8 cellular contexts compared by ENCODE assay signal in the genomic region with DNA sequence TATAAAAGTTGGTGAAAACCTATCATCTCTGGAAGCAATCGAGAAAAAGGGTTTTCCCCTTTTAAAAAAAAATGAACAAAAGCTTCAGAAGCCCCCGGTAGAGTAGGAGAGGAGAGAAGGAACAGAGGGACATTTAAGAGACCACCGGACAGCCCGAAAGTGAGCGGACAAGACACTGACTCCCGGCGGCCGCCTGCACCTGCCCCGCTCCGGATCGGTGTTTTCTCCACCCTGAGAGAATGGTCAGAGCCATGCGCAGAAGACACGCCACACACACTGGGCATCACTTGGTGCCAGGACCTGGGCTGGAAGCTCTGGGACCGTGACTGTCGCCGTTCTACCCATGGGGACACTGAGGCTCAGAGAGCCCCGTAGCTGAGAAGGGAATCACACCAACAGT.
"Had no signal": no experiment of that assay in that cellular context is flagged by ENCODE, and none has a peak within 500 bp of the region (broad histone marks: within the 10 kb centered on the region; RNA-seq: fewer than 3 reads in every experiment).

No MANE protein-coding gene starts in this region.

- H3K27ac Mint-ChIP-seq: GM23338, HFFc6 had no signal

- H3K27ac ChIP-seq: KMS-11 had no signal

- H3K27me3 Mint-ChIP-seq: IgD-negative memory B cell had no signal

- H3K4me3 ChIP-seq: GM23338, HAP-1 had no signal

- H3K9me3 ChIP-seq: HAP-1 had no signal

- H3K9me3 Mint-ChIP-seq: GM23338, HFFc6, IgD-negative memory B cell had no signal

- H3K9ac ChIP-seq: KMS-11 had no signal

- H3K4me1 ChIP-seq: HAP-1 had no signal

- H3K36me3 Mint-ChIP-seq: IgD-negative memory B cell had no signal

- DNase-seq: HFFc6, KBM-7 had no signal

- H2AFZ ChIP-seq: GM23338 had no signal

- H3K4me2 ChIP-seq: GM23338, KMS-11 had no signal

- H3K4me3 Mint-ChIP-seq: GM23338, HFFc6, IgD-negative memory B cell had no signal

- H3K36me3 ChIP-seq: HAP-1 had no signal

- ATAC-seq: GM23338, HCT116, HepG2 had no signal
